1 cellular context compared by ENCODE assay signal in the genomic region with DNA sequence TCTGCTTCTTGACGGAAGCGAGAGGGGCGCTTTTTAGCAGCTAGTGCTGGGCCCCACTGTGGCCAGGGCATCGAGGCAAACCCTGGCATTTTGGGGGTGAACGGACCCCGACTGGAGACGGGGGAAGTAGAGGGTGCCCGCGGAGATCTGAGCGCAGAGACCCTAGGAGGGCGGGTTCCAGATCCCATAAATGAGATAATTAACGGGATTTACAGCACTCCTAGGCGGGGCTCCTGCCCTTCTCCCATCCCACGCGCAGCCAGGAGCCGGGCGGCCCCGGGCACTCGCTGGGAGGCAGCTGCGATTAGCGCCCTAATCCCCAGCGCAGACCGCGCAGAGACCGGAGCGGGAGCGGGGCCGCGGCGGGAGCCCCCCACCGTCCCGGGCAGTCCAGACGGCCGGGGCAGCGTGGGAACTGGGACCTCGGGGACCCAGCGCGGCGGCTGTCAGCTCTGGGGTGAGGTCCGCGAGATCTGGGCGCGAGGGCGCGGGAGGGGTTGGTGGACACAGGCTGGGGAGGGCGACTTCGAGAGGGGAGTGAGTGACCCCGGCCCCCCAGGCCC.
TF ChIP-seq lines count a peak whose summit lies in the region.

No MANE protein-coding gene starts in this region.

TF ChIP-seq in HEK293, 187 proteins besides CTCF, POLR2A, EP300 and RAD21 (continued from another document):
- TF ChIP-seq HIC1 (tag by site-specific recombination; IDR thresholded peaks at IDR 0.05) (0 out of 2 replicates have a peak, but pooled peaks have one; percentile 21), ZNF561 (tag by site-specific recombination; IDR thresholded peaks at IDR 0.05; ENCODE audit: borderline replicate concordance) (no peak), ZBTB8A (tag by site-specific recombination; IDR thresholded peaks at IDR 0.05) (peak; percentile 91), ZNF600 (tag by site-specific recombination; IDR thresholded peaks at IDR 0.05) (no peak), ZNF692 (tag by site-specific recombination; IDR thresholded peaks at IDR 0.05) (peak; percentile 81), ZNF394 (tag by site-specific recombination; IDR thresholded peaks at IDR 0.05; ENCODE audit: borderline replicate concordance) (no peak), ZNF707 (tag by site-specific recombination; IDR thresholded peaks at IDR 0.05) (no peak), ZBTB20 (tag by site-specific recombination; IDR thresholded peaks at IDR 0.05) (peak; percentile 38; the same call in 1 of the 2 replicates), ZFP69B (tag by site-specific recombination; IDR thresholded peaks at IDR 0.05) (peak; percentile 76; the same call in 1 of the 2 replicates), ZSCAN5A (tag by site-specific recombination; IDR thresholded peaks at IDR 0.05) (no peak), BCL11B (tag by site-specific recombination; IDR thresholded peaks at IDR 0.05; ENCODE audit: low read depth) (0 out of 2 replicates have a peak, but pooled peaks have one; percentile 40), ZNF776 (tag by site-specific recombination; IDR thresholded peaks at IDR 0.05; ENCODE audit: borderline replicate concordance) (no peak), PATZ1 (tag by site-specific recombination; IDR thresholded peaks at IDR 0.05) (peak; percentile 36; the same call in 1 of the 2 replicates), ZNF175 (tag by site-specific recombination; IDR thresholded peaks at IDR 0.05) (no peak), ZNF133 (tag by site-specific recombination; IDR thresholded peaks at IDR 0.05) (no peak), ZNF423 (tag by site-specific recombination; IDR thresholded peaks at IDR 0.05) (peak; percentile 42; the same call in 1 of the 2 replicates), ZNF654 (tag by site-specific recombination; IDR thresholded peaks at IDR 0.05; ENCODE audit: low read depth) (no peak), ZNF335 (tag by site-specific recombination; conservative IDR thresholded peaks at IDR 0.05) (peak; percentile 47; the same call in 1 of the 2 replicates), ZIC2 (tag by site-specific recombination; IDR thresholded peaks at IDR 0.05) (peak; percentile 82; the same call in 1 of the 2 replicates), GLIS2 (tag by site-specific recombination; IDR thresholded peaks at IDR 0.05) (peak; percentile 63; the same call in 1 of the 2 replicates), GLIS1 (tag by site-specific recombination; IDR thresholded peaks at IDR 0.05) (peak; percentile 80), ZNF37A (tag by site-specific recombination; IDR thresholded peaks at IDR 0.05) (no peak), ZNF157 (tag by site-specific recombination; IDR thresholded peaks at IDR 0.05) (no peak), IKZF3 (tag by site-specific recombination; IDR thresholded peaks at IDR 0.05) (peak; percentile 61; the same call in 1 of the 2 replicates), KLF1 (tag by site-specific recombination; IDR thresholded peaks at IDR 0.05) (peak; percentile 42; the same call in 1 of the 2 replicates), SP7 (tag by site-specific recombination; IDR thresholded peaks at IDR 0.05) (peak; percentile 28)
- TF ChIP-seq, protein P1, sequence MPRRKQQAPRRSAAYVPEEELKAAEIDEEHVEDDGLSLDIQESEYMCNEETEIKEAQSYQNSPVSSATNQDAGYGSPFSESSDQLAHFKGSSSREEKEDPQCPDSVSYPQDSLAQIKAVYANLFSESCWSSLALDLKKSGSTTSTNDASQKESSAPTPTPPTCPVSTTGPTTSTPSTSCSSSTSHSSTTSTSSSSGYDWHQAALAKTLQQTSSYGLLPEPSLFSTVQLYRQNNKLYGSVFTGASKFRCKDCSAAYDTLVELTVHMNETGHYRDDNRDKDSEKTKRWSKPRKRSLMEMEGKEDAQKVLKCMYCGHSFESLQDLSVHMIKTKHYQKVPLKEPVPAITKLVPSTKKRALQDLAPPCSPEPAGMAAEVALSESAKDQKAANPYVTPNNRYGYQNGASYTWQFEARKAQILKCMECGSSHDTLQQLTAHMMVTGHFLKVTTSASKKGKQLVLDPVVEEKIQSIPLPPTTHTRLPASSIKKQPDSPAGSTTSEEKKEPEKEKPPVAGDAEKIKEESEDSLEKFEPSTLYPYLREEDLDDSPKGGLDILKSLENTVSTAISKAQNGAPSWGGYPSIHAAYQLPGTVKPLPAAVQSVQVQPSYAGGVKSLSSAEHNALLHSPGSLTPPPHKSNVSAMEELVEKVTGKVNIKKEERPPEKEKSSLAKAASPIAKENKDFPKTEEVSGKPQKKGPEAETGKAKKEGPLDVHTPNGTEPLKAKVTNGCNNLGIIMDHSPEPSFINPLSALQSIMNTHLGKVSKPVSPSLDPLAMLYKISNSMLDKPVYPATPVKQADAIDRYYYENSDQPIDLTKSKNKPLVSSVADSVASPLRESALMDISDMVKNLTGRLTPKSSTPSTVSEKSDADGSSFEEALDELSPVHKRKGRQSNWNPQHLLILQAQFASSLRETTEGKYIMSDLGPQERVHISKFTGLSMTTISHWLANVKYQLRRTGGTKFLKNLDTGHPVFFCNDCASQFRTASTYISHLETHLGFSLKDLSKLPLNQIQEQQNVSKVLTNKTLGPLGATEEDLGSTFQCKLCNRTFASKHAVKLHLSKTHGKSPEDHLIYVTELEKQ (tag by site-specific recombination; IDR thresholded peaks at IDR 0.05; ENCODE audit: borderline replicate concordance): no peak
